Comparison of ENCODE assay signal across 16 cellular contexts in genomic region chr14:74952195-74952665, GRCh38. TPM values are rescaled to one million over a fixed set of nuclear protein-coding genes. Genes with fewer than 3 reads are reported as not detected.
"Had no signal": no experiment of that assay in that cellular context is flagged by ENCODE, and none has a peak within 500 bp of the region (broad histone marks: within the 10 kb centered on the region; RNA-seq: fewer than 3 reads in every experiment).

No MANE protein-coding gene starts in this region.

- ATAC-seq: activated CD4-positive, alpha-beta T cell treated with anti-CD3 and anti-CD28 coated beads for 36 hours; activated T-helper 17 cell treated with anti-CD3 and anti-CD28 coated beads, Interleukin-2, amount 50 U/mL, for 72 hours; gastroesophageal sphincter; left cardiac atrium; natural killer cell; stimulated activated naive B cell treated with anti-CD40 and anti-IgM and Interleukin-4, amounts not matched to agents 10 μg/mL and 1 μg/mL and 100 μg/mL, for 72 hours; T-cell had no signal

- H3K4me3 Mint-ChIP-seq: activated CD4-positive, alpha-beta T cell treated with anti-CD3 and anti-CD28 coated beads for 36 hours; activated naive CD4-positive, alpha-beta T cell treated with anti-CD3 and anti-CD28 coated beads, Interleukin-2, amount 10 ng/mL, durations not matched to agents 7 days and 5 days; activated T-helper 17 cell treated with anti-CD3 and anti-CD28 coated beads, Interleukin-2, amount 50 U/mL, for 72 hours; natural killer cell; stimulated activated naive B cell treated with anti-CD40 and anti-IgM and Interleukin-4, amounts not matched to agents 10 μg/mL and 1 μg/mL and 100 μg/mL, for 72 hours; T-cell had no signal

- H3K4me1 Mint-ChIP-seq: activated CD4-positive, alpha-beta T cell treated with anti-CD3 and anti-CD28 coated beads for 36 hours; natural killer cell had no signal

- H3K27ac ChIP-seq: gastroesophageal sphincter, SK-N-MC, VCaP had no signal

- H3K9me3 Mint-ChIP-seq: activated naive CD4-positive, alpha-beta T cell treated with anti-CD3 and anti-CD28 coated beads, Interleukin-2, amount 10 ng/mL, durations not matched to agents 7 days and 5 days; activated T-helper 17 cell treated with anti-CD3 and anti-CD28 coated beads, Interleukin-2, amount 50 U/mL, for 72 hours; natural killer cell; stimulated activated naive B cell treated with anti-CD40 and anti-IgM and Interleukin-4, amounts not matched to agents 10 μg/mL and 1 μg/mL and 100 μg/mL, for 72 hours; T-cell had no signal

- DNase-seq: activated CD4-positive, alpha-beta T cell treated with anti-CD3 and anti-CD28 coated beads for 36 hours; activated naive CD4-positive, alpha-beta T cell treated with anti-CD3 and anti-CD28 coated beads, Interleukin-2, amount 10 ng/mL, durations not matched to agents 7 days and 5 days; activated T-cell treated with anti-CD3 and anti-CD28 coated beads for 4 hours; caudate nucleus; effector memory CD4-positive, alpha-beta T cell; hypothalamus; left cardiac atrium; natural killer cell; small intestine; stimulated activated naive B cell treated with anti-CD40 and anti-IgM and Interleukin-4, amounts not matched to agents 10 μg/mL and 1 μg/mL and 100 μg/mL, for 72 hours; T-cell had no signal

- H3K27ac Mint-ChIP-seq: activated CD4-positive, alpha-beta T cell treated with anti-CD3 and anti-CD28 coated beads for 36 hours; activated naive CD4-positive, alpha-beta T cell treated with anti-CD3 and anti-CD28 coated beads, Interleukin-2, amount 10 ng/mL, durations not matched to agents 7 days and 5 days; activated T-helper 17 cell treated with anti-CD3 and anti-CD28 coated beads, Interleukin-2, amount 50 U/mL, for 72 hours; natural killer cell; stimulated activated naive B cell treated with anti-CD40 and anti-IgM and Interleukin-4, amounts not matched to agents 10 μg/mL and 1 μg/mL and 100 μg/mL, for 72 hours; T-cell had no signal

- H3K4me3 ChIP-seq: SK-N-MC had no signal

- H3K9me3 ChIP-seq: gastroesophageal sphincter had no signal

- H3K36me3 Mint-ChIP-seq: activated naive CD4-positive, alpha-beta T cell treated with anti-CD3 and anti-CD28 coated beads, Interleukin-2, amount 10 ng/mL, durations not matched to agents 7 days and 5 days; natural killer cell; stimulated activated naive B cell treated with anti-CD40 and anti-IgM and Interleukin-4, amounts not matched to agents 10 μg/mL and 1 μg/mL and 100 μg/mL, for 72 hours; T-cell had no signal

- FAIRE-seq: small intestine had no signal

RNA-seq across cellular contexts. Expression of gene PGF, which starts 3.2 kb away (rescaled TPM):
- total RNA-seq: mononuclear cell had no signal
